Comparison of ENCODE assay signal across 1 cellular context in genomic region chr16:5060073-5060641, GRCh38.
TF ChIP-seq lines count a peak whose summit lies in the region.

No MANE protein-coding gene starts in this region.

TF ChIP-seq in H1, 55 proteins besides CTCF, POLR2A, EP300 and RAD21:
- TF ChIP-seq ZNF274 (IDR thresholded peaks at IDR 0.05; ENCODE audit: borderline replicate concordance, extremely low read depth, low read length) (no peak), GABPA (IDR thresholded peaks at IDR 0.05; ENCODE audit: borderline replicate concordance, insufficient read depth, low read length) (no peak), SAP30 (IDR thresholded peaks at IDR 0.05; ENCODE audit: insufficient read depth, insufficient replicate concordance, low read length) (no peak), CEBPB (IDR thresholded peaks at IDR 0.05; ENCODE audit: low read depth, low read length) (no peak), BCL11A (IDR thresholded peaks at IDR 0.05; ENCODE audit: low read depth in 2 of 2, low read length in 2 of 2) (no peak), RXRA (IDR thresholded peaks at IDR 0.05; ENCODE audit: insufficient read depth, low read depth, low read length) (no peak)
